ENCODE assay signal across 2 cellular contexts in the genomic region with DNA sequence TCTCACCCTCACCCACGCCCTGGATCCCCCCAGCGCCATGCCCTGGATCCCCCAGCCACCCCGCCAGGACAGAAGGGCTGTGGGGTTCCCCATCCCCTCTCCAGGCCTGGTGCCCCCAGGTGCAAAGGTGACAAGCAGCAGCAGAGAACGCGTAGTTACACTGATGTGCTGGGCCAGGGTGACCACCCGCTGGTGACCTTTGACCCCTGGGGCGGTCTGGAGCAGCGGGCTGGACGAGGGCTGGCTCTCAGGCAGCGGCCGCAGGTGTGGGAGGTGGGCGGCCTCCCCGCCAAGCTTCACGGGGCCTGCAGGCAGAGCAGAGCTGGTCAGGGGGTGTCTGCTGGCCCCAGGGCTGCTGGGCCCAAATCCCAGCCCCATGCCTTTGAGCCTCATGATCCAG.
TF ChIP-seq lines count a peak whose summit lies in the region.

No MANE protein-coding gene starts in this region.

TF ChIP-seq in IMR-90, 13 proteins besides CTCF, POLR2A, EP300 and RAD21:
- TF ChIP-seq MXI1 (IDR thresholded peaks at IDR 0.05; ENCODE audit: borderline replicate concordance, low read depth, low read length) = no peak
- no peak for TF ChIP-seq RFX5 (IDR thresholded peaks at IDR 0.05; ENCODE audit: low read depth, low read length)
- TF ChIP-seq, protein P1, sequence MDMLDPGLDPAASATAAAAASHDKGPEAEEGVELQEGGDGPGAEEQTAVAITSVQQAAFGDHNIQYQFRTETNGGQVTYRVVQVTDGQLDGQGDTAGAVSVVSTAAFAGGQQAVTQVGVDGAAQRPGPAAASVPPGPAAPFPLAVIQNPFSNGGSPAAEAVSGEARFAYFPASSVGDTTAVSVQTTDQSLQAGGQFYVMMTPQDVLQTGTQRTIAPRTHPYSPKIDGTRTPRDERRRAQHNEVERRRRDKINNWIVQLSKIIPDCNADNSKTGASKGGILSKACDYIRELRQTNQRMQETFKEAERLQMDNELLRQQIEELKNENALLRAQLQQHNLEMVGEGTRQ (IDR thresholded peaks at IDR 0.05; ENCODE audit: low read depth, low read length) = no peak
- no peak for TF ChIP-seq MAFK (IDR thresholded peaks at IDR 0.05; ENCODE audit: low read depth, low read length)
- TF ChIP-seq CEBPB (IDR thresholded peaks at IDR 0.05; ENCODE audit: low read depth, low read length) = no peak
- TF ChIP-seq FOS (IDR thresholded peaks at IDR 0.05; ENCODE audit: low read depth, low read length) = no peak
- TF ChIP-seq RCOR1 (IDR thresholded peaks at IDR 0.05; ENCODE audit: insufficient replicate concordance, low read length) = no peak
- no peak for TF ChIP-seq CHD1 (IDR thresholded peaks at IDR 0.05; ENCODE audit: low read depth, low read length)
- TF ChIP-seq NFE2L2 (IDR thresholded peaks at IDR 0.05; ENCODE audit: low read depth, low read length) = no peak
- TF ChIP-seq MAZ (IDR thresholded peaks at IDR 0.05; ENCODE audit: borderline replicate concordance, low read depth, low read length) = no peak
- TF ChIP-seq BHLHE40 (IDR thresholded peaks at IDR 0.05; ENCODE audit: low read depth, low read length) = no peak
- TF ChIP-seq, protein P2, sequence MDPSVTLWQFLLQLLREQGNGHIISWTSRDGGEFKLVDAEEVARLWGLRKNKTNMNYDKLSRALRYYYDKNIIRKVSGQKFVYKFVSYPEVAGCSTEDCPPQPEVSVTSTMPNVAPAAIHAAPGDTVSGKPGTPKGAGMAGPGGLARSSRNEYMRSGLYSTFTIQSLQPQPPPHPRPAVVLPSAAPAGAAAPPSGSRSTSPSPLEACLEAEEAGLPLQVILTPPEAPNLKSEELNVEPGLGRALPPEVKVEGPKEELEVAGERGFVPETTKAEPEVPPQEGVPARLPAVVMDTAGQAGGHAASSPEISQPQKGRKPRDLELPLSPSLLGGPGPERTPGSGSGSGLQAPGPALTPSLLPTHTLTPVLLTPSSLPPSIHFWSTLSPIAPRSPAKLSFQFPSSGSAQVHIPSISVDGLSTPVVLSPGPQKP (IDR thresholded peaks at IDR 0.05; ENCODE audit: borderline replicate concordance, low read depth, low read length) = no peak
- no peak for TF ChIP-seq SMC3 (IDR thresholded peaks at IDR 0.05; ENCODE audit: low read depth, low read length)
TF ChIP-seq in IMR-90: peak in this region for 0.

TF ChIP-seq in K562, 482 proteins besides CTCF, POLR2A, EP300 and RAD21:
- TF ChIP-seq, protein P3, sequence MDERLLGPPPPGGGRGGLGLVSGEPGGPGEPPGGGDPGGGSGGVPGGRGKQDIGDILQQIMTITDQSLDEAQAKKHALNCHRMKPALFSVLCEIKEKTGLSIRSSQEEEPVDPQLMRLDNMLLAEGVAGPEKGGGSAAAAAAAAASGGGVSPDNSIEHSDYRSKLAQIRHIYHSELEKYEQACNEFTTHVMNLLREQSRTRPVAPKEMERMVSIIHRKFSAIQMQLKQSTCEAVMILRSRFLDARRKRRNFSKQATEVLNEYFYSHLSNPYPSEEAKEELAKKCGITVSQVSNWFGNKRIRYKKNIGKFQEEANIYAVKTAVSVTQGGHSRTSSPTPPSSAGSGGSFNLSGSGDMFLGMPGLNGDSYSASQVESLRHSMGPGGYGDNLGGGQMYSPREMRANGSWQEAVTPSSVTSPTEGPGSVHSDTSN (CRISPR knock-in tag; IDR thresholded peaks at IDR 0.05; ENCODE audit: low read depth) = no peak
- TF ChIP-seq, protein P3 (tag; conservative IDR thresholded peaks at IDR 0.05; ENCODE audit: low read depth) = no peak
- TF ChIP-seq POLR2B (IDR thresholded peaks at IDR 0.05; ENCODE audit: low read depth, partially characterized antibody) (no peak), MAFK (IDR thresholded peaks at IDR 0.05; ENCODE audit: low read length) (no peak), NR2C2 (CRISPR knock-in tag; IDR thresholded peaks at IDR 0.05) (peak; percentile 84), NR2C2 (tag; IDR thresholded peaks at IDR 0.05) (peak; percentile 72; the same call in 1 of the 2 replicates), RBM22 (IDR thresholded peaks at IDR 0.05; ENCODE audit: low read depth, low read length, poor library complexity, severe bottlenecking) (peak; percentile 78), NR2C1 (IDR thresholded peaks at IDR 0.05) (peak; percentile 79), NR2C1 (tag; IDR thresholded peaks at IDR 0.05) (peak; percentile 77), ZNF780A (CRISPR knock-in tag; IDR thresholded peaks at IDR 0.05) (no peak), ZFP36 (IDR thresholded peaks at IDR 0.05; ENCODE audit: low read depth, low read length, partially characterized antibody) (no peak), ZKSCAN8 (CRISPR knock-in tag; IDR thresholded peaks at IDR 0.05) (no peak), FOXK2 (conservative IDR thresholded peaks at IDR 0.05 in 1 of 2, IDR thresholded peaks at IDR 0.05 in 1 of 2; ENCODE audit: low read depth in 2 of 2) (no peak), SIX5 (IDR thresholded peaks at IDR 0.05; ENCODE audit: borderline replicate concordance in 1 of 2, insufficient read depth in 1 of 2, low read depth in 1 of 2, low read length in 2 of 2) (no peak), CHD4 (IDR thresholded peaks at IDR 0.05; ENCODE audit: insufficient read depth, insufficient replicate concordance, low read depth, low read length, poor library complexity, severe bottlenecking) (no peak), POLR2G (IDR thresholded peaks at IDR 0.05; ENCODE audit: low read depth, low read length) (peak; percentile 35; the same call in 1 of the 2 replicates), KLF1 (tag; IDR thresholded peaks at IDR 0.05) (no peak), ZNF408 (CRISPR knock-in tag; IDR thresholded peaks at IDR 0.05; ENCODE audit: low read depth) (no peak)
- TF ChIP-seq, protein P4, sequence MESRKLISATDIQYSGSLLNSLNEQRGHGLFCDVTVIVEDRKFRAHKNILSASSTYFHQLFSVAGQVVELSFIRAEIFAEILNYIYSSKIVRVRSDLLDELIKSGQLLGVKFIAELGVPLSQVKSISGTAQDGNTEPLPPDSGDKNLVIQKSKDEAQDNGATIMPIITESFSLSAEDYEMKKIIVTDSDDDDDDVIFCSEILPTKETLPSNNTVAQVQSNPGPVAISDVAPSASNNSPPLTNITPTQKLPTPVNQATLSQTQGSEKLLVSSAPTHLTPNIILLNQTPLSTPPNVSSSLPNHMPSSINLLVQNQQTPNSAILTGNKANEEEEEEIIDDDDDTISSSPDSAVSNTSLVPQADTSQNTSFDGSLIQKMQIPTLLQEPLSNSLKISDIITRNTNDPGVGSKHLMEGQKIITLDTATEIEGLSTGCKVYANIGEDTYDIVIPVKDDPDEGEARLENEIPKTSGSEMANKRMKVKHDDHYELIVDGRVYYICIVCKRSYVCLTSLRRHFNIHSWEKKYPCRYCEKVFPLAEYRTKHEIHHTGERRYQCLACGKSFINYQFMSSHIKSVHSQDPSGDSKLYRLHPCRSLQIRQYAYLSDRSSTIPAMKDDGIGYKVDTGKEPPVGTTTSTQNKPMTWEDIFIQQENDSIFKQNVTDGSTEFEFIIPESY (CRISPR knock-in tag; IDR thresholded peaks at IDR 0.05) = peak; percentile 95
